Comparison of ENCODE assay signal across 1 cellular context in the genomic region with DNA sequence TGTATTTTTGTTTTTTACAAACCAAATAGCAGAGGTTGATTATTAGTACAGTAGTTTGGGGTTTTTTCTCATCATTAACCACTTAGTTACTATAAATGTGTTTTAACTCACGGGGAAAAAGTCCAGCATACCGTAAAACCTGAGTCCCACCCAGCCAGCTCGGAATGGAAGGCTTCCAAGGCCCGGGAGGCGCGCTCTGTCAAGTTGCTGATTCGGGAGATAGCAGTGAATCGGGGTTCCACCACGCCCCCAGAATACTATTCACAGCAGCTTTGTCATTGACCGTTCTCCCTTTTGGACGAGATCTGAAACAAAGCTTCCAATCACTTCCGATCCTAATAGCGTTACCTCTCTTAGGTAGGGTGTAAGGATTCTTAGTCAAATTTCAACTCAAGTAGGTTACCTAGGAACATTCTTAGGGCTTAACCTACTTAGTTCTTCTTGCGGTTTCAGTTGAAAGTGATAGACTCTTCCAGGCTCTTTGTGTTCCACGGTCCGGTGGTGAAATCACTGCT.
TF ChIP-seq lines count a peak whose summit lies in the region.

No MANE protein-coding gene starts in this region.

TF ChIP-seq in liver, 16 proteins besides CTCF, POLR2A, EP300 and RAD21 (continued from another document):
- TF ChIP-seq, protein P1, sequence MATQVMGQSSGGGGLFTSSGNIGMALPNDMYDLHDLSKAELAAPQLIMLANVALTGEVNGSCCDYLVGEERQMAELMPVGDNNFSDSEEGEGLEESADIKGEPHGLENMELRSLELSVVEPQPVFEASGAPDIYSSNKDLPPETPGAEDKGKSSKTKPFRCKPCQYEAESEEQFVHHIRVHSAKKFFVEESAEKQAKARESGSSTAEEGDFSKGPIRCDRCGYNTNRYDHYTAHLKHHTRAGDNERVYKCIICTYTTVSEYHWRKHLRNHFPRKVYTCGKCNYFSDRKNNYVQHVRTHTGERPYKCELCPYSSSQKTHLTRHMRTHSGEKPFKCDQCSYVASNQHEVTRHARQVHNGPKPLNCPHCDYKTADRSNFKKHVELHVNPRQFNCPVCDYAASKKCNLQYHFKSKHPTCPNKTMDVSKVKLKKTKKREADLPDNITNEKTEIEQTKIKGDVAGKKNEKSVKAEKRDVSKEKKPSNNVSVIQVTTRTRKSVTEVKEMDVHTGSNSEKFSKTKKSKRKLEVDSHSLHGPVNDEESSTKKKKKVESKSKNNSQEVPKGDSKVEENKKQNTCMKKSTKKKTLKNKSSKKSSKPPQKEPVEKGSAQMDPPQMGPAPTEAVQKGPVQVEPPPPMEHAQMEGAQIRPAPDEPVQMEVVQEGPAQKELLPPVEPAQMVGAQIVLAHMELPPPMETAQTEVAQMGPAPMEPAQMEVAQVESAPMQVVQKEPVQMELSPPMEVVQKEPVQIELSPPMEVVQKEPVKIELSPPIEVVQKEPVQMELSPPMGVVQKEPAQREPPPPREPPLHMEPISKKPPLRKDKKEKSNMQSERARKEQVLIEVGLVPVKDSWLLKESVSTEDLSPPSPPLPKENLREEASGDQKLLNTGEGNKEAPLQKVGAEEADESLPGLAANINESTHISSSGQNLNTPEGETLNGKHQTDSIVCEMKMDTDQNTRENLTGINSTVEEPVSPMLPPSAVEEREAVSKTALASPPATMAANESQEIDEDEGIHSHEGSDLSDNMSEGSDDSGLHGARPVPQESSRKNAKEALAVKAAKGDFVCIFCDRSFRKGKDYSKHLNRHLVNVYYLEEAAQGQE (IDR thresholded peaks at IDR 0.05), result no peak
